9 cellular contexts compared by ENCODE assay signal in the genomic region with DNA sequence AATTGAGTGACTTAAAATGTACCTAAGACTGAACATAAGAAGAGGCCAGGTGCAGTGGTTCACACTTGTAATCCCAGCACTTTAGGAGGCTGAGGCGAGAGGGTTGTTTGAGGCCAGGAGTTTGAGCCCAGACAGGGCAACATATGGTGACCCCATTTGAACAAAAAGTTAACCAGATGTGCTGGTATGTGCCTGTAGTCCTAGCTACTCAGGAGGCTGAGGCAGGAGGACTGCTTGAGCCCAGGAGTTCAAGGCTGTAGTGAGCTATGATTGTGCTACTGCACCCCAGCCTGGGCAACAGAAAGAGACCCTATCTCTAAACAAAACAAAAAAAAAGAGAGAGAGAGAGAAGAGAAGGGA. TPM values are rescaled to one million over a fixed set of nuclear protein-coding genes. Genes with fewer than 3 reads are reported as not detected.
A peak's percentile ranks its signal among the peaks of the same experiment; 100 is the strongest.
DNase-seq lines count a peak whose midpoint lies in the region; ATAC-seq and TF ChIP-seq lines count a peak whose summit lies in the region.
"Had no signal": no experiment of that assay in that cellular context is flagged by ENCODE, and none has a peak within 500 bp of the region (broad histone marks: within the 10 kb centered on the region; RNA-seq: fewer than 3 reads in every experiment).

No MANE protein-coding gene starts in this region.

- no peaks in the 10 kb centered on the region for H3K9me3 ChIP-seq in lower lobe of right lung
- no peaks in the 10 kb centered on the region for H3K9me3 ChIP-seq in stomach
- H3K9me3 ChIP-seq: suprapubic skin had no signal

- H3K36me3 ChIP-seq in lower lobe of right lung, result no peaks in the 10 kb centered on the region
- no peaks in the 10 kb centered on the region for H3K36me3 ChIP-seq in stomach
- H3K36me3 ChIP-seq: suprapubic skin had no signal

- ATAC-seq in lower lobe of right lung (no peak), GM19397 (IDR thresholded peaks at IDR 0.05; ENCODE audit: unreplicated experiment) (no peak)

- CTCF ChIA-PET in GM10248 (lab: Yijun Ruan, JAX), result interaction anchor here (1.0 to 3.2 kb wide), 13 partner anchors 10 to 70 kb away, joined by 3 to 14 read pairs (median 6); partner anchors contain the start of gene PAQR8

- H3K27ac ChIP-seq in lower lobe of right lung, result peak overlapping the region; percentile 64
- H3K27ac ChIP-seq in stomach, result peak overlapping the region; percentile 35 to 81 (median 74)
- H3K27ac ChIP-seq: suprapubic skin had no signal

- DNase-seq in HFFc6 (no peak), lower lobe of right lung (no peak), stomach (no peak), inferior parietal cortex (ENCODE audit: extremely low spot score) (no peak), GM10248 (ENCODE audit: extremely low spot score) (no peak)

- H3K27me3 Mint-ChIP-seq in HFFc6 (ENCODE audit: insufficient read depth), result peaks cover 4% of the 10 kb centered on the region
- H3K27me3 Mint-ChIP-seq: activated naive CD8-positive, alpha-beta T cell had no signal

- no peaks in the 10 kb centered on the region for H3K36me3 Mint-ChIP-seq in HFFc6 (ENCODE audit: low read depth)
- H3K36me3 Mint-ChIP-seq: activated naive CD8-positive, alpha-beta T cell had no signal

- peak overlapping the region; percentile 98 for H3K27ac Mint-ChIP-seq in HFFc6
- H3K27ac Mint-ChIP-seq: activated naive CD8-positive, alpha-beta T cell had no signal

- no peak for TF ChIP-seq POLR2A in stomach (IDR thresholded peaks at IDR 0.05)

- TF ChIP-seq CTCF in HFFc6 (IDR thresholded peaks at IDR 0.05), result no peak
- no peak for TF ChIP-seq CTCF in WI38 (IDR thresholded peaks at IDR 0.05; ENCODE audit: low read depth, low read length)
- no peak for TF ChIP-seq CTCF in lower lobe of right lung (IDR thresholded peaks at IDR 0.05)
- no peak for TF ChIP-seq CTCF in stomach (IDR thresholded peaks at IDR 0.05)
- no peak for TF ChIP-seq CTCF in GM10248 (IDR thresholded peaks at IDR 0.05; ENCODE audit: control extremely low read depth, extremely low read depth, low read depth, missing control alignments)

- peaks cover 13% of the 10 kb centered on the region for H3K4me1 ChIP-seq in lower lobe of right lung
- peaks cover 5 to 21% (median 10%) of the 10 kb centered on the region in 4 donors for H3K4me1 ChIP-seq in stomach

- H3K27me3 ChIP-seq in lower lobe of right lung (ENCODE audit: low read depth) (no peaks in the 10 kb centered on the region), stomach (no peaks in the 10 kb centered on the region)
- H3K27me3 ChIP-seq: suprapubic skin had no signal

- POLR2A ChIA-PET in GM10248 (lab: Yijun Ruan, JAX), result interaction anchor here (1.0 kb wide), 1 partner anchor 10 kb away, joined by 4 read pairs; the partner anchor contains the start of gene PAQR8

- H3K4me3 Mint-ChIP-seq in HFFc6, result peak overlapping the region; percentile 81
- H3K4me3 Mint-ChIP-seq: activated naive CD8-positive, alpha-beta T cell had no signal

- no peak for TF ChIP-seq EP300 in stomach (IDR thresholded peaks at IDR 0.05)

- 92 to 100% (median 96%) methylated on average over 1 of the region's 1 CpG for WGBS in stomach, 5 donors

- H3K9me3 Mint-ChIP-seq in HFFc6, result no peaks in the 10 kb centered on the region

- H3K4me3 ChIP-seq in WI38 (ENCODE audit: low read depth, low read length) (peak overlapping the region; percentile 40; the same call in 1 of the 2 replicates), lower lobe of right lung (no peak overlapping the region), stomach (no peak overlapping the region)
- H3K4me3 ChIP-seq: suprapubic skin had no signal

- intact Hi-C loops in lower lobe of right lung (cut with DNase I), result no loop called here
- intact Hi-C loops in stomach (cut with DNase I; ENCODE audit: low total_unique reads), result no loop called here

- peaks cover 34% of the 10 kb centered on the region for H3K4me1 Mint-ChIP-seq in HFFc6 (ENCODE audit: low read depth)

RNA-seq across cellular contexts. Expression of gene PAQR8, which starts 10.1 kb away (rescaled TPM):
- 1 to 10 TPM; 2.8 to 3.8 (median 3.1) TPM for total RNA-seq in HFFc6 (2021; fragmentation: NEBNext Ultra II Directional; extraction: Animal tissue kit (Norgen Biotek cat#: 25700))
- 6.8 TPM for total RNA-seq in lower lobe of right lung
- 10 to 100 TPM; 14.6 to 46.1 (median 19.6) TPM for total RNA-seq in stomach
- polyA plus RNA-seq in stomach, result 1 to 10 TPM; 4.0 to 5.2 (median 5.2) TPM
